9 cellular contexts compared by ENCODE assay signal in the genomic region with DNA sequence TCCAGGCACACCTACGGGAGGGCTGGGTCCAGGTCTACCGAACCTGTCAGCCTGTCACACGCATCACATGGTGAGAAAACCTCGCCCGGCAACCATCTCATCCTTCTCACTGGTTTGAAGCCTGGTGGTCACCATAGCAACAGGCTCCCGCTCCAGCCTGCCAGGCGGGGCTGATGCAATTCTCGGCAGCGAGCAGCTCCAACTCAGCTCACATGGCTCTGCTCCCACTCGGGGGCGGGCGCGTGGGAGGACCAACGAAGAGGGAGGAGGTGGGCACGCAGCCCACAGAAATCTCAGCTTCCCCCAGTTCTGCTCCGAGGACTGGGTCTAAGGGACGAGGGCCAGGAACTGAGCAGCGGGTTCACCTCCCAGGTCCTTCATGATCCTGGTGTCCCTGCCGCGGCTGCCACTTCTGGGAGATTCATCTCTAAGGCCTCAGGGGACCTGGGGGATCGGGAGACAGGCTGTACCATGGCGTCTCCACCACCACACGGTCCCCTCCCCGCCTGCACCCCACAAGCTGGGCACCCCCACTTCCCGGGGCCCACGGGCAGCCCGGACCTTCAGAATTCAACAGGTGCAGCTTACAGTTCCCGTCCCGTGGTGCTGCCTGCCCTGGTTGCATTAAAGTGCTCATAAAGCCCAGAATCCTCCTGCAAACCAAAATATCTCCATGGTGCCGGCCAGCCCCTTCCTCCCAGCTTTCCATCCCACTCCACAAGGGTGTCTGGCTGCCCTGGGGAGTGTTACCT. TPM values are rescaled to one million over a fixed set of nuclear protein-coding genes. Genes with fewer than 3 reads are reported as not detected.
DNase-seq lines count a peak whose midpoint lies in the region; ATAC-seq, FAIRE-seq and TF ChIP-seq lines count a peak whose summit lies in the region.
"Had no signal": no experiment of that assay in that cellular context is flagged by ENCODE, and none has a peak within 500 bp of the region (broad histone marks: within the 10 kb centered on the region; RNA-seq: fewer than 3 reads in every experiment).

No MANE protein-coding gene starts in this region.

- no peaks in the 10 kb centered on the region for H3K4me1 Mint-ChIP-seq in effector memory CD8-positive, alpha-beta T cell (ENCODE audit: low read depth in 2 of 2)
- H3K4me1 Mint-ChIP-seq in naive thymus-derived CD8-positive, alpha-beta T cell: peaks cover 0 to 5% (median 0%) of the 10 kb centered on the region in 4 donors

- no peaks in the 10 kb centered on the region for H3K9me3 Mint-ChIP-seq in effector memory CD8-positive, alpha-beta T cell
- no peaks in the 10 kb centered on the region for H3K9me3 Mint-ChIP-seq in naive thymus-derived CD8-positive, alpha-beta T cell

- POLR2A ChIA-PET in naive thymus-derived CD8-positive, alpha-beta T cell (lab: Charles Lee): no interaction called here

- DNase-seq in Daoy (ENCODE audit: low read depth) (peak; percentile 56), NCI-H1694 (lab: John Stamatoyannopoulos, UW) (peak; percentile 66), caudate nucleus (lab: John Stamatoyannopoulos, UW) (peak in 55 of 61 donors; percentile 22 to 95 (median 76)), right lobe of liver (peak in 1 of 3 donors; percentile 37), mesenteric fat pad (ENCODE audit: low spot score) (no peak), GM19239 (ENCODE audit: insufficient read length, low spot score) (no peak)
- DNase-seq in effector memory CD8-positive, alpha-beta T cell: no peak
- DNase-seq in naive thymus-derived CD8-positive, alpha-beta T cell: no peak

- no peaks in the 10 kb centered on the region for H3K4me1 ChIP-seq in right lobe of liver

- 94% methylated on average over 3 of the region's 30 CpGs for WGBS in right lobe of liver (ENCODE audit: insufficient coverage, low coverage, low lambda C conversion rate, missing lambda C conversion rate)

- H3K4me3 Mint-ChIP-seq in effector memory CD8-positive, alpha-beta T cell: no peak overlapping the region
- no peak overlapping the region for H3K4me3 Mint-ChIP-seq in naive thymus-derived CD8-positive, alpha-beta T cell

- H3K27ac Mint-ChIP-seq in effector memory CD8-positive, alpha-beta T cell: no peak overlapping the region
- no peak overlapping the region for H3K27ac Mint-ChIP-seq in naive thymus-derived CD8-positive, alpha-beta T cell

- H3K36me3 ChIP-seq in right lobe of liver: no peaks in the 10 kb centered on the region
- H3K36me3 ChIP-seq: HAP-1 had no signal

- TF ChIP-seq POLR2A in right lobe of liver (IDR thresholded peaks at IDR 0.05): no peak

- H3K36me3 Mint-ChIP-seq in effector memory CD8-positive, alpha-beta T cell (ENCODE audit: insufficient read depth): peaks cover 3% of the 10 kb centered on the region
- H3K36me3 Mint-ChIP-seq in naive thymus-derived CD8-positive, alpha-beta T cell: peaks cover 0 to 9% (median 5%) of the 10 kb centered on the region in 3 donors

- intact Hi-C loops in right lobe of liver (cut with DNase I): no loop called here

- ATAC-seq in right lobe of liver: peak in 3 of 4 donors; percentile 6 to 43 (median 38)
- ATAC-seq in effector memory CD8-positive, alpha-beta T cell (replicated peaks): no peak
- ATAC-seq in naive thymus-derived CD8-positive, alpha-beta T cell: no peak

- no peaks in the 10 kb centered on the region for H3K27me3 ChIP-seq in right lobe of liver

- H3K4me3 ChIP-seq in right lobe of liver: no peak overlapping the region
- H3K4me3 ChIP-seq: HAP-1 had no signal

- no peaks in the 10 kb centered on the region for H3K9me3 ChIP-seq in right lobe of liver
- H3K9me3 ChIP-seq: HAP-1 had no signal

- no peaks in the 10 kb centered on the region for H3K27me3 Mint-ChIP-seq in effector memory CD8-positive, alpha-beta T cell
- H3K27me3 Mint-ChIP-seq in naive thymus-derived CD8-positive, alpha-beta T cell: no peaks in the 10 kb centered on the region

- peak overlapping the region; percentile 67 for H3K27ac ChIP-seq in caudate nucleus (ENCODE audit: low read depth, low read length)
- H3K27ac ChIP-seq in right lobe of liver: no peak overlapping the region

- TF ChIP-seq CTCF in right lobe of liver (IDR thresholded peaks at IDR 0.05): no peak

- FAIRE-seq in GM19239 (lab: Jason Lieb, UNC): no peak

RNA-seq across cellular contexts. Expression of a gene that starts 25.8 kb away (rescaled TPM):
- total RNA-seq in Daoy (2014; rRNA removed; shearing (Covaris generic)): 40.1 and 57.4 TPM in 2 replicates
- total RNA-seq in right lobe of liver: 10 to 100 TPM in 3 of 6 experiments, 1 to 10 TPM in 3; 7.4 to 21.5 (median 11.3) TPM
- total RNA-seq in mesenteric fat pad: 103 TPM
- 100 to 1,000 TPM; 118 to 120 TPM for total RNA-seq in naive thymus-derived CD8-positive, alpha-beta T cell
- polyA plus RNA-seq in naive thymus-derived CD8-positive, alpha-beta T cell: 10 to 100 TPM in 1 of 3 donors, 1 to 10 TPM in 2; 8.6 to 13.0 (median 8.7) TPM

Comparison
In these comparisons a context has a peak if more than half of its experiments do, and no peak if none do; other contexts are left out.
1. DNase-seq: peak in Daoy (single experiment), NCI-H1694 (single experiment) and caudate nucleus (55 of 61); none in effector memory CD8-positive, alpha-beta T cell (0 of 3), mesenteric fat pad (single experiment), naive thymus-derived CD8-positive, alpha-beta T cell (0 of 10) and GM19239 (single experiment).
2. ATAC-seq: peak in right lobe of liver (3 of 4); none in effector memory CD8-positive, alpha-beta T cell (single experiment) and naive thymus-derived CD8-positive, alpha-beta T cell (0 of 2).